25 cellular contexts compared by ENCODE assay signal in the genomic region with DNA sequence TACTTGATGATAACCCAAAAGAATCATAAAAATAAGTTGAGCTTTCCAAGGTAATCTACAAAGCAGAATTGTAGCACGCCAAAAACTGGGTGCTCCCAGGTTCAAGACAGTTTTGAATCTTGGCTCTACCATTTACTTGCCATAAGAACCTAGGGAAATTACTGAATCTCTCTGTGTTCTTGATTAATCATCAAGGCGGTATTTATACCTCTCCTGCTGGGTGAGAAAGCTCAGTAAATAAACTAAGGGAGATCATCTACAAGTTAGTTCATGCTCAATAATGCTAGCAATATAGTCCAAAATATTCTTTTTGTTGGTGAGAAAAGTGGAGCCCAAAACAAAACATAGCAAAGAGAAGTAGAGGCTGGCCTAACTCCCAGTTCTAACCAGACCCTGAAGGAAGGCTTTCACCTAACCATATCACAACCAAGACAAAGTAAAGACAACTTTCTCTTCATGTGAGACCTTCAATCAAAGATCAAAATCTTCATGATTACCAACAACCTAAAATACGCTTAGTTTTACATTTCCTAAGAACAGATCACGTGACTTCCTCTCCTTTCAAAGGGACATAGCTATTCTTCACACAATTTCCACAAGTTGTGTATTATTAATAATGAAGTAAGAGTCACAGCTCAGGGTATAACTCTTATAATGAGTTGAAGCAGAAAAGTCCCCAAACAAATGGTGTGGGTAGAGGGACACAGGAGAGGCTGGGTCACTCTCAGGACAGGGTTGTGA. TPM values are rescaled to one million over a fixed set of nuclear protein-coding genes. Genes with fewer than 3 reads are reported as not detected.
"Had no signal": no experiment of that assay in that cellular context is flagged by ENCODE, and none has a peak within 500 bp of the region (broad histone marks: within the 10 kb centered on the region; RNA-seq: fewer than 3 reads in every experiment).

No MANE protein-coding gene starts in this region.

- H3K4me3 ChIP-seq: gastroesophageal sphincter, spleen, testis, transverse colon had no signal

- ATAC-seq: gastroesophageal sphincter, left cardiac atrium, left ventricle myocardium superior, right cardiac atrium had no signal

- H3K36me3 ChIP-seq: gastroesophageal sphincter, spleen, transverse colon had no signal

- H3K27ac ChIP-seq: gastroesophageal sphincter, spleen, testis, transverse colon had no signal

- H3K4me1 ChIP-seq: gastroesophageal sphincter, spleen, testis, transverse colon had no signal

- DNase-seq: activated CD4-positive, alpha-beta T cell treated with anti-CD3 and anti-CD28 coated beads for 48 hours; activated CD4-positive, alpha-beta T cell treated with anti-CD3 and anti-CD28 coated beads, Interleukin-2, amount 50 U/mL, for 48 hours; activated CD4-positive, CD25-positive, alpha-beta regulatory T cell; activated CD8-positive, alpha-beta memory T cell treated with anti-CD3 and anti-CD28 coated beads, Interleukin-2, amount 50 U/mL, for 4 hours; activated effector memory CD4-positive, alpha-beta T cell treated with anti-CD3 and anti-CD28 coated beads, Interleukin-2, amount 50 U/mL, for 16 hours; activated naive CD4-positive, alpha-beta T cell treated with anti-CD3 and anti-CD28 coated beads for 36 hours; activated T-cell treated with anti-CD3 and anti-CD28 coated beads, Interleukin-2, amount 50 U/mL, for 1 hour; anterior cingulate cortex; dermis blood vessel endothelial cell; effector CD4-positive, alpha-beta T cell; head of caudate nucleus; hippocampal formation; left cardiac atrium; left ventricle myocardium superior; nucleus accumbens; posterior cingulate gyrus; right cardiac atrium; spleen; stimulated activated naive CD4-positive, alpha-beta T cell; testis; transverse colon had no signal

- H3K27me3 ChIP-seq: gastroesophageal sphincter, spleen, testis, transverse colon had no signal

- H3K9me3 ChIP-seq: gastroesophageal sphincter, spleen, testis, transverse colon had no signal

- H3K27ac Mint-ChIP-seq: activated naive CD4-positive, alpha-beta T cell treated with anti-CD3 and anti-CD28 coated beads for 36 hours; activated T-helper 1 cell treated with anti-CD3 and anti-CD28 coated beads, Interleukin-12 subunit alpha, Interleukin-12 subunit beta, Interleukin-2, Interleukin-4 antibody, amounts not matched to agents 30 ng/mL and 10 ng/mL and 1 ng/mL, durations not matched to agents 14 hours and 24 hours and 36 hours had no signal

- H3K4me3 Mint-ChIP-seq: activated naive CD4-positive, alpha-beta T cell treated with anti-CD3 and anti-CD28 coated beads for 36 hours; activated T-helper 1 cell treated with anti-CD3 and anti-CD28 coated beads, Interleukin-12 subunit alpha, Interleukin-12 subunit beta, Interleukin-2, Interleukin-4 antibody, amounts not matched to agents 30 ng/mL and 10 ng/mL and 1 ng/mL, durations not matched to agents 14 hours and 24 hours and 36 hours had no signal

RNA-seq across cellular contexts. Expression of a gene that starts 34.3 kb away (rescaled TPM):
- total RNA-seq: left ventricle myocardium superior, right cardiac atrium had no signal
- polyA plus RNA-seq: right cardiac atrium had no signal

RNA-seq across cellular contexts. Expression of a gene that starts 57.4 kb away (rescaled TPM):
- total RNA-seq: activated naive CD4-positive, alpha-beta T cell treated with anti-CD3 and anti-CD28 coated beads for 36 hours; T-helper 1 cell treated with Interleukin-12 subunit alpha and Interleukin-12 subunit beta and Interleukin-4 antibody, amounts not matched to agents 30 ng/mL and 1 ng/mL, for 36 hours had no signal
- polyA plus RNA-seq: keratinocyte had no signal
